ENCODE assay signal across 1 cellular context in genomic region chr3:47542614-47543173, GRCh38.
A peak's percentile ranks its signal among the peaks of the same experiment; 100 is the strongest.
TF ChIP-seq lines count a peak whose summit lies in the region.

No MANE protein-coding gene starts in this region.

TF ChIP-seq in HepG2, 621 proteins besides CTCF, POLR2A, EP300 and RAD21 (continued from another document):
- TF ChIP-seq SP4 (CRISPR knock-in tag; IDR thresholded peaks at IDR 0.05) (0 out of 2 replicates have a peak, but pooled peaks have one; percentile 32), TFDP1 (CRISPR knock-in tag; IDR thresholded peaks at IDR 0.05; ENCODE audit: borderline replicate concordance) (peak; percentile 45; the same call in 1 of the 2 replicates), MYC (CRISPR knock-in tag; IDR thresholded peaks at IDR 0.05; ENCODE audit: borderline replicate concordance) (peak; percentile 53; the same call in 1 of the 2 replicates), ZBTB33 (CRISPR knock-in tag; IDR thresholded peaks at IDR 0.05) (0 out of 2 replicates have a peak, but pooled peaks have one; percentile 9), ZNF605 (CRISPR knock-in tag; IDR thresholded peaks at IDR 0.05) (0 out of 2 replicates have a peak, but pooled peaks have one; percentile 19), ZNF768 (CRISPR knock-in tag; IDR thresholded peaks at IDR 0.05) (peak; percentile 51; the same call in 1 of the 2 replicates), GATAD2A (CRISPR knock-in tag; IDR thresholded peaks at IDR 0.05) (peak; percentile 41; the same call in 1 of the 2 replicates), FIP1L1 (IDR thresholded peaks at IDR 0.05; ENCODE audit: borderline replicate concordance, insufficient read depth, low read depth, low read length) (no peak), ZZZ3 (CRISPR knock-in tag; IDR thresholded peaks at IDR 0.05; ENCODE audit: borderline replicate concordance) (0 out of 2 replicates have a peak, but pooled peaks have one; percentile 49), ZNF263 (CRISPR knock-in tag; IDR thresholded peaks at IDR 0.05) (peak; percentile 95), ZFX (CRISPR knock-in tag; IDR thresholded peaks at IDR 0.05; ENCODE audit: low read depth) (peak; percentile 79), ZNF644 (CRISPR knock-in tag; IDR thresholded peaks at IDR 0.05; ENCODE audit: low read depth) (peak; percentile 22), HNRNPL (IDR thresholded peaks at IDR 0.05; ENCODE audit: low read depth, low read length) (peak; percentile 84), GABPB1 (CRISPR knock-in tag; IDR thresholded peaks at IDR 0.05) (peak; percentile 25; the same call in 1 of the 2 replicates), RFXAP (CRISPR knock-in tag; IDR thresholded peaks at IDR 0.05; ENCODE audit: borderline replicate concordance) (0 out of 2 replicates have a peak, but pooled peaks have one; percentile 26), ELF1 (CRISPR knock-in tag; IDR thresholded peaks at IDR 0.05) (peak; percentile 49; the same call in 1 of the 2 replicates), ZNF557 (CRISPR knock-in tag; IDR thresholded peaks at IDR 0.05) (no peak)
- TF ChIP-seq, protein P1, sequence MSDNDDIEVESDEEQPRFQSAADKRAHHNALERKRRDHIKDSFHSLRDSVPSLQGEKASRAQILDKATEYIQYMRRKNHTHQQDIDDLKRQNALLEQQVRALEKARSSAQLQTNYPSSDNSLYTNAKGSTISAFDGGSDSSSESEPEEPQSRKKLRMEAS (IDR thresholded peaks at IDR 0.05) = peak; percentile 86
- TF ChIP-seq, protein P2, sequence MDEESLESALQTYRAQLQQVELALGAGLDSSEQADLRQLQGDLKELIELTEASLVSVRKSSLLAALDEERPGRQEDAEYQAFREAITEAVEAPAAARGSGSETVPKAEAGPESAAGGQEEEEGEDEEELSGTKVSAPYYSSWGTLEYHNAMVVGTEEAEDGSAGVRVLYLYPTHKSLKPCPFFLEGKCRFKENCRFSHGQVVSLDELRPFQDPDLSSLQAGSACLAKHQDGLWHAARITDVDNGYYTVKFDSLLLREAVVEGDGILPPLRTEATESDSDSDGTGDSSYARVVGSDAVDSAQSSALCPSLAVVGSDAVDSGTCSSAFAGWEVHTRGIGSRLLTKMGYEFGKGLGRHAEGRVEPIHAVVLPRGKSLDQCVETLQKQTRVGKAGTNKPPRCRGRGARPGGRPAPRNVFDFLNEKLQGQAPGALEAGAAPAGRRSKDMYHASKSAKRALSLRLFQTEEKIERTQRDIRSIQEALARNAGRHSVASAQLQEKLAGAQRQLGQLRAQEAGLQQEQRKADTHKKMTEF (CRISPR knock-in tag; IDR thresholded peaks at IDR 0.05) = no peak
